Comparison of ENCODE assay signal across 7 cellular contexts in the genomic region with DNA sequence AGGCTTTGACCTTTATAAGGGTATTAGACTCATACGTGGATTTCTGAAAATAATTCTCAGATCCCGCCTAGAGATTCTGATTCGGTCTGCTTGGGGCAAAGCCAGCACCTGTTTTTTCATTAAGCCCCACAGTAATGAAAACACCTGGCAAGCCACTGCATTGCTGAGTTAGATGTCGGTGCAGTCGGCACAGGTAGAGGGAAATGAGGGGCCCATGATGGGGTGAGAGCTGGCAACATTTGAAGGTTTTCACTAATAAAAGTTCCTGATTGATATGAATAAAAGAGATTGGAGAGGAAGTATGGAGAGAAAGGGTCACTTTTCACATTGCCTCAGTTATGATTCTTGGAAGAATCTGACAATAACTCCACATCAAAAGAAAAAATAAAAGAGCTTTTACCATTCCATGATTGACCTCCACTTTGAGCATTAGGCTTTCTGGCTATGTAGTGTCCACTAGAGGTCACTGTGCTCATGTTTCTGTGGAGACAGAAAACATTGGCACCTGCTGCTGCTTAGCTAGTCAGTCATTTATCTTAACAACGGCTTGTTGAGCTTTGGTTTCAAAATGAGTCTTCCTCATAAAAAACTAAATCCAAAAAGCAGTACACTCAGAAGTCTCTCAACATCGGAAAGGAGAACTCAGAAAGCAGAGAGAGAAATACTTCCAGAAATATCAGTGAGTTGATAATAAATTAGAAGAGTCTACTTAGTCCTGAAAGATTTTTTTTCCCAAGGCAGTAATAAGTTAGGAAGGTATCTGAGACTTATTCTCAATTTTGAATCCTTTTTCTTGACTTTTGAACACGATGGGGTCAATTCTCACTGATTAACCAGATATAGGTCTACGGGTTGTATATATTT. TPM values are rescaled to one million over a fixed set of nuclear protein-coding genes. Genes with fewer than 3 reads are reported as not detected.
DNase-seq lines count a peak whose midpoint lies in the region; ATAC-seq, FAIRE-seq and TF ChIP-seq lines count a peak whose summit lies in the region.

No MANE protein-coding gene starts in this region.

- POLR2A ChIA-PET in activated CD8-positive, alpha-beta T cell treated with anti-CD3 and anti-CD28 coated beads, Interleukin-2, amount 10 ng/mL, durations not matched to agents 7 days and 5 days (lab: Charles Lee), result no interaction called here

- DNase-seq in NCI-H345 (lab: John Stamatoyannopoulos, UW), result peak; percentile 72
- peak; percentile 64 for DNase-seq in activated CD8-positive, alpha-beta T cell treated with anti-CD3 and anti-CD28 coated beads, Interleukin-2, amount 10 ng/mL, durations not matched to agents 7 days and 5 days
- DNase-seq in germinal center (ENCODE audit: low spot score), result peak; percentile 55
- DNase-seq in pancreas, result peak in 3 of 6 donors; percentile 52 to 58 (median 56)

- peak overlapping the region in 1 of 4 donors; percentile 28 for H3K27ac ChIP-seq in pancreas

- peak; percentile 82 to 92 (median 83) for TF ChIP-seq CTCF in pancreas (IDR thresholded peaks at IDR 0.05)

- H3K27me3 Mint-ChIP-seq in activated CD8-positive, alpha-beta T cell treated with anti-CD3 and anti-CD28 coated beads, Interleukin-2, amount 10 ng/mL, durations not matched to agents 7 days and 5 days (ENCODE audit: low read depth), result peaks cover 28% of the 10 kb centered on the region

- no peaks in the 10 kb centered on the region for H3K9me3 Mint-ChIP-seq in activated CD8-positive, alpha-beta T cell treated with anti-CD3 and anti-CD28 coated beads, Interleukin-2, amount 10 ng/mL, durations not matched to agents 7 days and 5 days (ENCODE audit: insufficient read depth)

- 33 to 35% methylated on average over 9 of the region's 9 CpGs for WGBS in pancreas, 2 donors

- H3K9me3 ChIP-seq in pancreas, result no peaks in the 10 kb centered on the region

- H3K4me3 ChIP-seq in pancreas, result no peak overlapping the region

- FAIRE-seq in G401.6 (lab: Jason Lieb, UNC) (peak; percentile 60), pancreas (lab: Jason Lieb, UNC) (peak; percentile 93)

- peaks cover 9% of the 10 kb centered on the region for H3K4me1 Mint-ChIP-seq in activated CD8-positive, alpha-beta T cell treated with anti-CD3 and anti-CD28 coated beads, Interleukin-2, amount 10 ng/mL, durations not matched to agents 7 days and 5 days (ENCODE audit: low read depth)

- H3K27me3 ChIP-seq in pancreas, result no peaks in the 10 kb centered on the region

- peaks cover 0 to 5% (median under 1%) of the 10 kb centered on the region in 3 donors for H3K4me1 ChIP-seq in pancreas

- H3K4me3 Mint-ChIP-seq in activated CD8-positive, alpha-beta T cell treated with anti-CD3 and anti-CD28 coated beads, Interleukin-2, amount 10 ng/mL, durations not matched to agents 7 days and 5 days, result no peak overlapping the region

- H3K27ac Mint-ChIP-seq in activated CD8-positive, alpha-beta T cell treated with anti-CD3 and anti-CD28 coated beads, Interleukin-2, amount 10 ng/mL, durations not matched to agents 7 days and 5 days, result no peak overlapping the region

- no peaks in the 10 kb centered on the region for H3K36me3 Mint-ChIP-seq in activated CD8-positive, alpha-beta T cell treated with anti-CD3 and anti-CD28 coated beads, Interleukin-2, amount 10 ng/mL, durations not matched to agents 7 days and 5 days (ENCODE audit: low read depth)

- intact Hi-C loops in pancreas (cut with DNase I), result no loop called here

- H3K36me3 ChIP-seq in pancreas, result no peaks in the 10 kb centered on the region

- CTCF ChIA-PET in activated CD8-positive, alpha-beta T cell treated with anti-CD3 and anti-CD28 coated beads, Interleukin-2, amount 10 ng/mL, durations not matched to agents 7 days and 5 days (lab: Charles Lee), result interaction anchor here (0.6 to 4.2 kb wide), 54 partner anchors 10 to 725 kb away, joined by 3 to 125 read pairs (median 4); partner anchors contain the start of gene LRRC1

- ATAC-seq in GM19467 (IDR thresholded peaks at IDR 0.05; ENCODE audit: unreplicated experiment), result peak; percentile 98
- peak; percentile 98 for ATAC-seq in HG03439 (IDR thresholded peaks at IDR 0.05; ENCODE audit: unreplicated experiment)
- ATAC-seq in activated CD8-positive, alpha-beta T cell treated with anti-CD3 and anti-CD28 coated beads, Interleukin-2, amount 10 ng/mL, durations not matched to agents 7 days and 5 days, result peak; percentile 88
- ATAC-seq in pancreas, result peak; percentile 83 to 98 (median 95)

RNA-seq across cellular contexts. Expression of gene KLHL31, which starts 53.3 kb away (rescaled TPM):
- under 1 TPM; 0.13 to 0.16 TPM for total RNA-seq in activated CD8-positive, alpha-beta T cell treated with anti-CD3 and anti-CD28 coated beads, Interleukin-2, amount 10 ng/mL, durations not matched to agents 7 days and 5 days
- total RNA-seq in pancreas, result under 1 TPM; 0.12 to 0.81 (median 0.29) TPM
- under 1 TPM; 0.35 to 0.38 TPM for polyA plus RNA-seq in pancreas
